3 cellular contexts compared by ENCODE assay signal in genomic region chr4:187335339-187335738, GRCh38.
"Had no signal": no experiment of that assay in that cellular context is flagged by ENCODE, and none has a peak within 500 bp of the region (broad histone marks: within the 10 kb centered on the region; RNA-seq: fewer than 3 reads in every experiment).

No MANE protein-coding gene starts in this region.

- DNase-seq: GDM1, GF-D8 had no signal

- ATAC-seq: GM12878 had no signal
